In genomic region chr3:183317886-183318845, GRCh38 we compare ENCODE assay signal across 21 cellular contexts.
DNase-seq lines count a peak whose midpoint lies in the region; TF ChIP-seq lines count a peak whose summit lies in the region.
"Had no signal": no experiment of that assay in that cellular context is flagged by ENCODE, and none has a peak within 500 bp of the region (broad histone marks: within the 10 kb centered on the region; RNA-seq: fewer than 3 reads in every experiment).

No MANE protein-coding gene starts in this region.

- intact Hi-C loops in CD14-positive monocyte (cut with micrococcal nuclease) = no loop called here

- no peak overlapping the region for H3K4me3 Mint-ChIP-seq in CD14-positive monocyte
- H3K4me3 Mint-ChIP-seq: activated naive CD4-positive, alpha-beta T cell treated with anti-CD3 and anti-CD28 coated beads for 36 hours; IgD-negative memory B cell had no signal

- H3K4me3 ChIP-seq in astrocyte of the spinal cord (ENCODE audit: low read depth, low read length) = no peak overlapping the region
- H3K4me3 ChIP-seq: gastroesophageal sphincter had no signal

- H3K27me3 Mint-ChIP-seq in CD14-positive monocyte (ENCODE audit: low read depth in 3 of 3) = peaks cover 0 to 2% (median 0%) of the 10 kb centered on the region in 3 donors
- H3K27me3 Mint-ChIP-seq: activated CD4-positive, alpha-beta T cell treated with anti-CD3 and anti-CD28 coated beads, Interleukin-2, amount 10 ng/mL, durations not matched to agents 7 days and 5 days; IgD-negative memory B cell had no signal

- DNase-seq in CD14-positive monocyte (ENCODE audit: low spot score) (no peak), M059J (ENCODE audit: low read depth) (peak; percentile 50), astrocyte of the spinal cord (ENCODE audit: low read depth, low spot score) (peak; percentile 65), iris pigment epithelial cell (ENCODE audit: low read depth) (peak; percentile 73), NCI-H2227 treated with DMSO at 0.1 percent for 48 hours (lab: John Stamatoyannopoulos, UW) (no peak), HEK293T (ENCODE audit: extremely low spot score) (no peak), AG08396 (ENCODE audit: low spot score) (no peak)
- no peak for DNase-seq in activated naive CD4-positive, alpha-beta T cell (lab: John Stamatoyannopoulos, UW)
- DNase-seq: activated naive CD4-positive, alpha-beta T cell treated with anti-CD3 and anti-CD28 coated beads for 36 hours; activated T-cell treated with anti-CD3 and anti-CD28 coated beads for 4 hours; effector CD8-positive, alpha-beta T cell; NCI-H1092; NCI-H2107; NCI-H526; posterior cingulate gyrus; small intestine; stimulated activated CD4-positive, alpha-beta T cell treated with anti-CD3 and anti-CD28 coated beads, Interleukin-4, amount 100 ng/mL, for 4 hours; stimulated activated CD8-positive, alpha-beta memory T cell treated with anti-CD3 and anti-CD28 coated beads, Interleukin-4, amount 100 ng/mL, for 48 hours had no signal

- in situ Hi-C loops in astrocyte of the spinal cord (cut with HindIII; ENCODE audit: low sequenced_read_pairs) = no loop called here

- POLR2A ChIA-PET in HEK293T (lab: Yijun Ruan, JAX) = no interaction called here

- peaks cover 0 to 2% (median 0%) of the 10 kb centered on the region in 7 donors for H3K9me3 Mint-ChIP-seq in CD14-positive monocyte
- H3K9me3 Mint-ChIP-seq: activated CD4-positive, alpha-beta T cell treated with anti-CD3 and anti-CD28 coated beads, Interleukin-2, amount 10 ng/mL, durations not matched to agents 7 days and 5 days; activated naive CD4-positive, alpha-beta T cell treated with anti-CD3 and anti-CD28 coated beads for 36 hours; IgD-negative memory B cell had no signal

- peak overlapping the region in 4 of 7 donors; percentile 15 to 61 (median 44) for H3K27ac Mint-ChIP-seq in CD14-positive monocyte
- H3K27ac Mint-ChIP-seq: activated naive CD4-positive, alpha-beta T cell treated with anti-CD3 and anti-CD28 coated beads for 36 hours; IgD-negative memory B cell had no signal

- H3K4me1 Mint-ChIP-seq in CD14-positive monocyte = peaks cover 27% of the 10 kb centered on the region
- H3K4me1 Mint-ChIP-seq: IgD-negative memory B cell had no signal

- no peaks in the 10 kb centered on the region for H3K36me3 Mint-ChIP-seq in CD14-positive monocyte
- H3K36me3 Mint-ChIP-seq: IgD-negative memory B cell had no signal

- CTCF ChIA-PET in HEK293T (lab: Yijun Ruan, JAX) = no interaction called here

- TF ChIP-seq CTCF in CD14-positive monocyte (IDR thresholded peaks at IDR 0.05) (no peak), astrocyte of the spinal cord (IDR thresholded peaks at IDR 0.05; ENCODE audit: low read depth, low read length) (no peak)

TF ChIP-seq in HEK293T, 16 proteins besides CTCF, POLR2A, EP300 and RAD21:
- no peak for TF ChIP-seq CTBP1 (IDR thresholded peaks at IDR 0.05; ENCODE audit: borderline replicate concordance)
- no peak for TF ChIP-seq SP1 (IDR thresholded peaks at IDR 0.05)
- TF ChIP-seq PKNOX1 (IDR thresholded peaks at IDR 0.05) = no peak
- TF ChIP-seq HDGF (IDR thresholded peaks at IDR 0.05; ENCODE audit: borderline replicate concordance) = no peak
- no peak for TF ChIP-seq ELF4 (IDR thresholded peaks at IDR 0.05)
- TF ChIP-seq ARNT (IDR thresholded peaks at IDR 0.05) = no peak
- TF ChIP-seq FOXK2 (IDR thresholded peaks at IDR 0.05) = no peak
- no peak for TF ChIP-seq LEF1 (IDR thresholded peaks at IDR 0.05; ENCODE audit: borderline replicate concordance)
- no peak for TF ChIP-seq BHLHE40 (IDR thresholded peaks at IDR 0.05; ENCODE audit: borderline replicate concordance)
- TF ChIP-seq ZNF384 (IDR thresholded peaks at IDR 0.05) = no peak
- no peak for TF ChIP-seq FOXM1 (IDR thresholded peaks at IDR 0.05; ENCODE audit: borderline replicate concordance)
- TF ChIP-seq SUZ12 (IDR thresholded peaks at IDR 0.05) = no peak
- no peak for TF ChIP-seq FOXA1 (IDR thresholded peaks at IDR 0.05)
- TF ChIP-seq TARDBP (IDR thresholded peaks at IDR 0.05) = no peak
- no peak for TF ChIP-seq NFRKB (IDR thresholded peaks at IDR 0.05)
- TF ChIP-seq L3MBTL2 (conservative IDR thresholded peaks at IDR 0.05) = no peak

Comparison
In these comparisons a context has a peak if more than half of its experiments do, and no peak if none do; other contexts are left out.
1. DNase-seq: peak in M059J (single experiment), astrocyte of the spinal cord (single experiment) and iris pigment epithelial cell (single experiment); none in CD14-positive monocyte (single experiment), NCI-H2227 treated with DMSO at 0.1 percent for 48 hours (single experiment), HEK293T (single experiment), AG08396 (single experiment) and activated naive CD4-positive, alpha-beta T cell (0 of 4).